In genomic region chr17:82244413-82245140, GRCh38 we compare ENCODE assay signal across 8 cellular contexts. TPM values are rescaled to one million over a fixed set of nuclear protein-coding genes. Genes with fewer than 3 reads are reported as not detected.
DNase-seq lines count a peak whose midpoint lies in the region; ATAC-seq and TF ChIP-seq lines count a peak whose summit lies in the region.

No MANE protein-coding gene starts in this region.

- H3K9me3 Mint-ChIP-seq in activated CD8-positive, alpha-beta T cell treated with anti-CD3 and anti-CD28 coated beads, Interleukin-2, amount 10 ng/mL, durations not matched to agents 7 days and 5 days (ENCODE audit: insufficient read depth), result no peaks in the 10 kb centered on the region

- POLR2A ChIA-PET in activated CD8-positive, alpha-beta T cell treated with anti-CD3 and anti-CD28 coated beads, Interleukin-2, amount 10 ng/mL, durations not matched to agents 7 days and 5 days (lab: Charles Lee), result interaction anchor here (0.8 kb wide), 1 partner anchor 62 kb away, joined by 4 read pairs; no protein-coding TSS in a partner anchor

- no peaks in the 10 kb centered on the region for H3K27me3 Mint-ChIP-seq in activated CD8-positive, alpha-beta T cell treated with anti-CD3 and anti-CD28 coated beads, Interleukin-2, amount 10 ng/mL, durations not matched to agents 7 days and 5 days (ENCODE audit: low read depth)

- CTCF ChIA-PET in activated CD8-positive, alpha-beta T cell treated with anti-CD3 and anti-CD28 coated beads, Interleukin-2, amount 10 ng/mL, durations not matched to agents 7 days and 5 days (lab: Charles Lee), result interaction anchor here (1.5 kb wide), 1 partner anchor 72 kb away, joined by 4 read pairs; the partner anchor contains the start of gene CD7

- peaks cover 34% of the 10 kb centered on the region for H3K4me1 Mint-ChIP-seq in activated CD8-positive, alpha-beta T cell treated with anti-CD3 and anti-CD28 coated beads, Interleukin-2, amount 10 ng/mL, durations not matched to agents 7 days and 5 days (ENCODE audit: low read depth)

- TF ChIP-seq CTCF in AG09319 (IDR thresholded peaks at IDR 0.05; ENCODE audit: low read depth, low read length) (peak; percentile 56), GM13976 (IDR thresholded peaks at IDR 0.05; ENCODE audit: borderline replicate concordance, control extremely low read depth, extremely low read depth, insufficient read depth, missing control alignments) (peak; percentile 19), omental fat pad (IDR thresholded peaks at IDR 0.05) (no peak)

- DNase-seq in AG09319 (ENCODE audit: extremely low read depth, low read depth) (no peak), GM13976 (ENCODE audit: low spot score) (no peak), hepatic stellate cell (ENCODE audit: low spot score) (peak; percentile 53), SK-N-DZ (ENCODE audit: low spot score) (no peak), omental fat pad (ENCODE audit: low spot score) (no peak)
- DNase-seq in activated CD8-positive, alpha-beta T cell treated with anti-CD3 and anti-CD28 coated beads, Interleukin-2, amount 10 ng/mL, durations not matched to agents 7 days and 5 days, result peak; percentile 63

- in situ Hi-C loops in GM13976 (cut with MboI; ENCODE audit: low sequenced_read_pairs, unreplicated experiment), result no loop called here

- no peak for ATAC-seq in activated CD8-positive, alpha-beta T cell treated with anti-CD3 and anti-CD28 coated beads, Interleukin-2, amount 10 ng/mL, durations not matched to agents 7 days and 5 days
- ATAC-seq in GM18502 (IDR thresholded peaks at IDR 0.05; ENCODE audit: poor library complexity, unreplicated experiment) (no peak), omental fat pad (ENCODE audit: low FRiP score) (no peak), GM21619 (IDR thresholded peaks at IDR 0.05; ENCODE audit: unreplicated experiment) (no peak)

- H3K27ac Mint-ChIP-seq in activated CD8-positive, alpha-beta T cell treated with anti-CD3 and anti-CD28 coated beads, Interleukin-2, amount 10 ng/mL, durations not matched to agents 7 days and 5 days, result peak overlapping the region; percentile 74

- peaks cover 72% of the 10 kb centered on the region for H3K36me3 Mint-ChIP-seq in activated CD8-positive, alpha-beta T cell treated with anti-CD3 and anti-CD28 coated beads, Interleukin-2, amount 10 ng/mL, durations not matched to agents 7 days and 5 days (ENCODE audit: low read depth)

- H3K4me3 Mint-ChIP-seq in activated CD8-positive, alpha-beta T cell treated with anti-CD3 and anti-CD28 coated beads, Interleukin-2, amount 10 ng/mL, durations not matched to agents 7 days and 5 days, result no peak overlapping the region

RNA-seq across cellular contexts. Expression of gene SLC16A3, which starts 15.7 kb away (rescaled TPM):
- 100 to 1,000 TPM; 257 to 264 TPM for total RNA-seq in activated CD8-positive, alpha-beta T cell treated with anti-CD3 and anti-CD28 coated beads, Interleukin-2, amount 10 ng/mL, durations not matched to agents 7 days and 5 days
- polyA plus RNA-seq in SK-N-DZ (2014; cell fraction: cytosol; rRNA removed), result 70.5 and 78.7 TPM in 2 replicates
- 43.3 and 51.0 TPM in 2 replicates for polyA plus RNA-seq in SK-N-DZ (2014; cell fraction: nucleus; rRNA removed)
- 10 to 100 TPM; 25.1 to 68.0 (median 27.5) TPM for total RNA-seq in omental fat pad

RNA-seq across cellular contexts. Expression of gene CSNK1D, which starts 28.9 kb away (rescaled TPM):
- total RNA-seq in activated CD8-positive, alpha-beta T cell treated with anti-CD3 and anti-CD28 coated beads, Interleukin-2, amount 10 ng/mL, durations not matched to agents 7 days and 5 days, result 100 to 1,000 TPM in 1 of 2 experiments, 10 to 100 TPM in 1; 99.5 to 111 TPM
- polyA plus RNA-seq in SK-N-DZ (2014; cell fraction: cytosol; rRNA removed), result 25.1 and 31.2 TPM in 2 replicates
- 49.5 and 120 TPM in 2 replicates for polyA plus RNA-seq in SK-N-DZ (2014; cell fraction: nucleus; rRNA removed)
- 100 to 1,000 TPM in 2 of 4 donors, 10 to 100 TPM in 2; 54.7 to 117 (median 98.4) TPM for total RNA-seq in omental fat pad

RNA-seq across cellular contexts. Expression of gene CCDC57, which starts 31.9 kb away (rescaled TPM):
- 10 to 100 TPM; 78.3 to 84.7 TPM for total RNA-seq in activated CD8-positive, alpha-beta T cell treated with anti-CD3 and anti-CD28 coated beads, Interleukin-2, amount 10 ng/mL, durations not matched to agents 7 days and 5 days
- polyA plus RNA-seq in SK-N-DZ (2014; cell fraction: cytosol; rRNA removed), result 13.0 and 24.1 TPM in 2 replicates
- polyA plus RNA-seq in SK-N-DZ (2014; cell fraction: nucleus; rRNA removed), result 39.5 and 75.5 TPM in 2 replicates
- total RNA-seq in omental fat pad, result 10 to 100 TPM; 14.8 to 32.0 (median 21.9) TPM

Comparison
In these comparisons a context has a peak if more than half of its experiments do, and no peak if none do; other contexts are left out.
1. DNase-seq: peak in activated CD8-positive, alpha-beta T cell treated with anti-CD3 and anti-CD28 coated beads, Interleukin-2, amount 10 ng/mL, durations not matched to agents 7 days and 5 days (single experiment) and hepatic stellate cell (single experiment); none in AG09319 (single experiment), GM13976 (single experiment), SK-N-DZ (single experiment) and omental fat pad (single experiment).
2. CTCF ChIP-seq: peak in AG09319 (single experiment) and GM13976 (single experiment); none in omental fat pad (0 of 3).